In the genomic region with DNA sequence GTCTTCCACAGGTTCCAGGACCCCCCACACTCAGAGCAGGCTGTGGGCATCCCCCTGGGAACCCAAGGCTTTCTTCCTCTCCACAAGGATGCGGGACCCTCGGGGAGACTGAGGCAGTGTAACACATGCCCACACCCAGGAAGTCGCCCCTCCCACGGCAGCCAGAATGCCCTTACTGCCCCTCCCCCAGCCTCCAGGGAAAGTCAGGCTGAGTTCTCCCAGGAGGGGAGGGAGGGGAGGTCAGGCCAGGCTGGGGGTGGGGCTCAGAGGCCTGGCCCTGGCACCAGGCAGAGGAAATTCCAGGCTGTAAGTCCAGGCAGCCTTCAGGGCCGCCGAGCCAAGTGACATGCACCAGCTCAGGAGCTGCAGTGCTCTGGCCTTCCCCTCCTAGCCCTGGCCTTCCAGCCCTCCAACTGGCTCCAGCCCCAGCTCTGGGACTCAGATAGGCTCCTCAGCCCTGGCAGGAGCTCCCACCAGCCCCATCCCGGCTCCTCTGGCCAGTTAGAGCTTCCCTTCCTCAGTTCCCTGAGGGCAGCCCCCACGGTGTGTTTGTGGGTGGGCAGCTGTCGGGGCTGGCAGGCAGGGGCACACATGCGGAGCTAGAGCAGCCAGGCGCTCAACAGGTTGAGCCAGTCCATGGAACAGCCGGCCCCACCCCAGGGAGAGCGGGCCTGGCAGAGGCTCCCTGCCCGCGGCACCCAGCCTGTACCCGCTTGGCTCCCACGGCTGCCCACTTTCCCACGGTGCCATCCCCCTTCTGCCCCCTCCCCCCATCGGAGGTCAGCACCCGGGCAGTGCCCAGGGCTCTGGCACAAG, we compare ENCODE assay signal across 1 cellular context.
A peak's percentile ranks its signal among the peaks of the same experiment; 100 is the strongest.
TF ChIP-seq lines count a peak whose summit lies in the region.

No MANE protein-coding gene starts in this region.

TF ChIP-seq in HepG2, 621 proteins besides CTCF, POLR2A, EP300 and RAD21 (continued from another document and continues in another):
- TF ChIP-seq SNAPC4 (CRISPR knock-in tag; IDR thresholded peaks at IDR 0.05) (no peak), PCBP1 (IDR thresholded peaks at IDR 0.05; ENCODE audit: borderline replicate concordance, low read depth, low read length) (no peak), ZSCAN29 (CRISPR knock-in tag; conservative IDR thresholded peaks at IDR 0.05) (peak; percentile 62; the same call in 1 of the 2 replicates), SMARCC2 (IDR thresholded peaks at IDR 0.05) (no peak), SPEN (CRISPR knock-in tag; IDR thresholded peaks at IDR 0.05; ENCODE audit: low read depth) (0 out of 2 replicates have a peak, but pooled peaks have one; percentile 28), NAIF1 (CRISPR knock-in tag; IDR thresholded peaks at IDR 0.05; ENCODE audit: borderline replicate concordance) (no peak), ZNF3 (CRISPR knock-in tag; IDR thresholded peaks at IDR 0.05) (no peak), NCOA5 (CRISPR knock-in tag; IDR thresholded peaks at IDR 0.05) (no peak), ZNF136 (CRISPR knock-in tag; IDR thresholded peaks at IDR 0.05; ENCODE audit: low read depth) (no peak), ZNF766 (CRISPR knock-in tag; IDR thresholded peaks at IDR 0.05; ENCODE audit: borderline replicate concordance) (no peak), ZNF446 (CRISPR knock-in tag; IDR thresholded peaks at IDR 0.05) (no peak), ZNF768 (CRISPR knock-in tag; IDR thresholded peaks at IDR 0.05) (peak; percentile 36; the same call in 1 of the 2 replicates), KDM5A (IDR thresholded peaks at IDR 0.05; ENCODE audit: borderline replicate concordance, low read length) (no peak), ZFP62 (CRISPR knock-in tag; IDR thresholded peaks at IDR 0.05) (no peak), ZBTB3 (CRISPR knock-in tag; IDR thresholded peaks at IDR 0.05; ENCODE audit: borderline replicate concordance, low read depth) (no peak), POLR2G (IDR thresholded peaks at IDR 0.05; ENCODE audit: low read depth, low read length) (no peak; the same call in 1 of the 2 replicates), IKZF4 (CRISPR knock-in tag; IDR thresholded peaks at IDR 0.05; ENCODE audit: borderline replicate concordance, low read depth, not compliant biosample characterization) (no peak), KAT8 (CRISPR knock-in tag; IDR thresholded peaks at IDR 0.05) (no peak), ZNF746 (CRISPR knock-in tag; IDR thresholded peaks at IDR 0.05) (peak; percentile 60; the same call in 1 of the 2 replicates), CEBPB (IDR thresholded peaks at IDR 0.05; ENCODE audit: borderline replicate concordance, low read depth, low read length) (no peak), ZNF556 (CRISPR knock-in tag; IDR thresholded peaks at IDR 0.05; ENCODE audit: borderline replicate concordance) (0 out of 2 replicates have a peak, but pooled peaks have one; percentile 12), ZNF891 (CRISPR knock-in tag; IDR thresholded peaks at IDR 0.05) (no peak), PHF21A (CRISPR knock-in tag; IDR thresholded peaks at IDR 0.05) (no peak), ZBTB38 (CRISPR knock-in tag; IDR thresholded peaks at IDR 0.05) (no peak), ZNF724P (CRISPR knock-in tag; IDR thresholded peaks at IDR 0.05; ENCODE audit: borderline replicate concordance) (no peak), HOXA7 (CRISPR knock-in tag; IDR thresholded peaks at IDR 0.05) (no peak), FOXC1 (CRISPR knock-in tag; IDR thresholded peaks at IDR 0.05; ENCODE audit: borderline replicate concordance) (0 out of 2 replicates have a peak, but pooled peaks have one; percentile 16), TEAD3 (CRISPR knock-in tag; optimal IDR thresholded peaks at IDR 0.05; ENCODE audit: borderline replicate concordance) (peak; percentile 77), ZNF558 (CRISPR knock-in tag; IDR thresholded peaks at IDR 0.05; ENCODE audit: borderline replicate concordance) (no peak), SNAI1 (CRISPR knock-in tag; IDR thresholded peaks at IDR 0.05; ENCODE audit: borderline replicate concordance) (no peak), ARHGAP35 (CRISPR knock-in tag; IDR thresholded peaks at IDR 0.05; ENCODE audit: borderline replicate concordance) (no peak), TSC22D2 (CRISPR knock-in tag; IDR thresholded peaks at IDR 0.05; ENCODE audit: borderline replicate concordance) (no peak), MED1 (CRISPR knock-in tag; IDR thresholded peaks at IDR 0.05) (peak; percentile 34; the same call in 1 of the 2 replicates), ZFP90 (CRISPR knock-in tag; IDR thresholded peaks at IDR 0.05; ENCODE audit: borderline replicate concordance) (no peak), ELF1 (CRISPR knock-in tag; IDR thresholded peaks at IDR 0.05) (peak; percentile 17; the same call in 1 of the 2 replicates), TP53 (CRISPR knock-in tag; conservative IDR thresholded peaks at IDR 0.05) (no peak), SP5 (CRISPR knock-in tag; IDR thresholded peaks at IDR 0.05; ENCODE audit: borderline replicate concordance, low read depth) (peak; percentile 84), ZNF441 (CRISPR knock-in tag; IDR thresholded peaks at IDR 0.05; ENCODE audit: borderline replicate concordance) (no peak), TCF12 (IDR thresholded peaks at IDR 0.05) (no peak), TCF12 (CRISPR knock-in tag; IDR thresholded peaks at IDR 0.05) (no peak), BORCS8-MEF2B (CRISPR knock-in tag; IDR thresholded peaks at IDR 0.05) (no peak; the same call in 1 of the 2 replicates), RBFOX2 (IDR thresholded peaks at IDR 0.05; ENCODE audit: low read depth, low read length) (0 out of 2 replicates have a peak, but pooled peaks have one; percentile 41), SETDB1 (CRISPR knock-in tag; IDR thresholded peaks at IDR 0.05; ENCODE audit: borderline replicate concordance) (no peak), RAD51 (IDR thresholded peaks at IDR 0.05; ENCODE audit: borderline replicate concordance) (no peak), YEATS4 (CRISPR knock-in tag; IDR thresholded peaks at IDR 0.05; ENCODE audit: borderline replicate concordance) (peak; percentile 34; the same call in 1 of the 2 replicates), SMAD1 (CRISPR knock-in tag; IDR thresholded peaks at IDR 0.05; ENCODE audit: borderline replicate concordance, low read depth) (0 out of 2 replicates have a peak, but pooled peaks have one; percentile 2), JUND (CRISPR knock-in tag; IDR thresholded peaks at IDR 0.05) (no peak), GZF1 (CRISPR knock-in tag; IDR thresholded peaks at IDR 0.05) (0 out of 2 replicates have a peak, but pooled peaks have one; percentile 49), ZNF674 (CRISPR knock-in tag; IDR thresholded peaks at IDR 0.05; ENCODE audit: low read depth) (no peak), YY1 (IDR thresholded peaks at IDR 0.05; ENCODE audit: insufficient read depth, insufficient replicate concordance, low read depth, low read length) (peak; percentile 23), YEATS2 (CRISPR knock-in tag; IDR thresholded peaks at IDR 0.05; ENCODE audit: borderline replicate concordance) (no peak), KMT2A (CRISPR knock-in tag; IDR thresholded peaks at IDR 0.05) (0 out of 2 replicates have a peak, but pooled peaks have one; percentile 9)
- TF ChIP-seq, protein P1, sequence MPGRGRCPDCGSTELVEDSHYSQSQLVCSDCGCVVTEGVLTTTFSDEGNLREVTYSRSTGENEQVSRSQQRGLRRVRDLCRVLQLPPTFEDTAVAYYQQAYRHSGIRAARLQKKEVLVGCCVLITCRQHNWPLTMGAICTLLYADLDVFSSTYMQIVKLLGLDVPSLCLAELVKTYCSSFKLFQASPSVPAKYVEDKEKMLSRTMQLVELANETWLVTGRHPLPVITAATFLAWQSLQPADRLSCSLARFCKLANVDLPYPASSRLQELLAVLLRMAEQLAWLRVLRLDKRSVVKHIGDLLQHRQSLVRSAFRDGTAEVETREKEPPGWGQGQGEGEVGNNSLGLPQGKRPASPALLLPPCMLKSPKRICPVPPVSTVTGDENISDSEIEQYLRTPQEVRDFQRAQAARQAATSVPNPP (CRISPR knock-in tag; IDR thresholded peaks at IDR 0.05): no peak
- TF ChIP-seq, protein P2, sequence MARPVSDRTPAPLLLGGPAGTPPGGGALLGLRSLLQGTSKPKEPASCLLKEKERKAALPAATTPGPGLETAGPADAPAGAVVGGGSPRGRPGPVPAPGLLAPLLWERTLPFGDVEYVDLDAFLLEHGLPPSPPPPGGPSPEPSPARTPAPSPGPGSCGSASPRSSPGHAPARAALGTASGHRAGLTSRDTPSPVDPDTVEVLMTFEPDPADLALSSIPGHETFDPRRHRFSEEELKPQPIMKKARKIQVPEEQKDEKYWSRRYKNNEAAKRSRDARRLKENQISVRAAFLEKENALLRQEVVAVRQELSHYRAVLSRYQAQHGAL (CRISPR knock-in tag; IDR thresholded peaks at IDR 0.05; ENCODE audit: not compliant biosample characterization): no peak
- TF ChIP-seq, protein P3, sequence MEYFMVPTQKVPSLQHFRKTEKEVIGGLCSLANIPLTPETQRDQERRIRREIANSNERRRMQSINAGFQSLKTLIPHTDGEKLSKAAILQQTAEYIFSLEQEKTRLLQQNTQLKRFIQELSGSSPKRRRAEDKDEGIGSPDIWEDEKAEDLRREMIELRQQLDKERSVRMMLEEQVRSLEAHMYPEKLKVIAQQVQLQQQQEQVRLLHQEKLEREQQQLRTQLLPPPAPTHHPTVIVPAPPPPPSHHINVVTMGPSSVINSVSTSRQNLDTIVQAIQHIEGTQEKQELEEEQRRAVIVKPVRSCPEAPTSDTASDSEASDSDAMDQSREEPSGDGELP (IDR thresholded peaks at IDR 0.05; ENCODE audit: borderline replicate concordance, low read depth): peak; percentile 36; the same call in 1 of the 2 replicates
- TF ChIP-seq, protein P4, sequence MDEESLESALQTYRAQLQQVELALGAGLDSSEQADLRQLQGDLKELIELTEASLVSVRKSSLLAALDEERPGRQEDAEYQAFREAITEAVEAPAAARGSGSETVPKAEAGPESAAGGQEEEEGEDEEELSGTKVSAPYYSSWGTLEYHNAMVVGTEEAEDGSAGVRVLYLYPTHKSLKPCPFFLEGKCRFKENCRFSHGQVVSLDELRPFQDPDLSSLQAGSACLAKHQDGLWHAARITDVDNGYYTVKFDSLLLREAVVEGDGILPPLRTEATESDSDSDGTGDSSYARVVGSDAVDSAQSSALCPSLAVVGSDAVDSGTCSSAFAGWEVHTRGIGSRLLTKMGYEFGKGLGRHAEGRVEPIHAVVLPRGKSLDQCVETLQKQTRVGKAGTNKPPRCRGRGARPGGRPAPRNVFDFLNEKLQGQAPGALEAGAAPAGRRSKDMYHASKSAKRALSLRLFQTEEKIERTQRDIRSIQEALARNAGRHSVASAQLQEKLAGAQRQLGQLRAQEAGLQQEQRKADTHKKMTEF (CRISPR knock-in tag; IDR thresholded peaks at IDR 0.05): 0 out of 2 replicates have a peak, but pooled peaks have one; percentile 46
- TF ChIP-seq, protein P5, sequence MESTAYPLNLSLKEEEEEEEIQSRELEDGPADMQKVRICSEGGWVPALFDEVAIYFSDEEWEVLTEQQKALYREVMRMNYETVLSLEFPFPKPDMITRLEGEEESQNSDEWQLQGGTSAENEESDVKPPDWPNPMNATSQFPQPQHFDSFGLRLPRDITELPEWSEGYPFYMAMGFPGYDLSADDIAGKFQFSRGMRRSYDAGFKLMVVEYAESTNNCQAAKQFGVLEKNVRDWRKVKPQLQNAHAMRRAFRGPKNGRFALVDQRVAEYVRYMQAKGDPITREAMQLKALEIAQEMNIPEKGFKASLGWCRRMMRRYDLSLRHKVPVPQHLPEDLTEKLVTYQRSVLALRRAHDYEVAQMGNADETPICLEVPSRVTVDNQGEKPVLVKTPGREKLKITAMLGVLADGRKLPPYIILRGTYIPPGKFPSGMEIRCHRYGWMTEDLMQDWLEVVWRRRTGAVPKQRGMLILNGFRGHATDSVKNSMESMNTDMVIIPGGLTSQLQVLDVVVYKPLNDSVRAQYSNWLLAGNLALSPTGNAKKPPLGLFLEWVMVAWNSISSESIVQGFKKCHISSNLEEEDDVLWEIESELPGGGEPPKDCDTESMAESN (CRISPR knock-in tag; conservative IDR thresholded peaks at IDR 0.05): no peak
